ENCODE assay signal across 10 cellular contexts in genomic region chrX:70168238-70169188, GRCh38. TPM values are rescaled to one million over a fixed set of nuclear protein-coding genes. Genes with fewer than 3 reads are reported as not detected.
DNase-seq lines count a peak whose midpoint lies in the region; ATAC-seq, FAIRE-seq and TF ChIP-seq lines count a peak whose summit lies in the region.
"Had no signal": no experiment of that assay in that cellular context is flagged by ENCODE, and none has a peak within 500 bp of the region (broad histone marks: within the 10 kb centered on the region; RNA-seq: fewer than 3 reads in every experiment).

No MANE protein-coding gene starts in this region.

- peak overlapping the region in 1 of 4 donors; percentile 21 for H3K27ac ChIP-seq in body of pancreas
- no peak overlapping the region for H3K27ac ChIP-seq in gastrocnemius medialis

- 22 to 34% methylated on average over 8 to 11 of the region's 11 CpGs for WGBS in body of pancreas, 2 donors

- H3K36me3 ChIP-seq in body of pancreas (replicated peaks in 1 of 2; ENCODE audit: insufficient read depth in 1 of 2, low read depth in 2 of 2) (no peaks in the 10 kb centered on the region), gastrocnemius medialis (peaks cover 0 to 6% of the 10 kb centered on the region in 2 donors)

- H3K27me3 ChIP-seq in body of pancreas (no peaks in the 10 kb centered on the region), gastrocnemius medialis (no peaks in the 10 kb centered on the region)

- no peaks in the 10 kb centered on the region for H3K9me3 ChIP-seq in body of pancreas
- no peaks in the 10 kb centered on the region for H3K9me3 ChIP-seq in gastrocnemius medialis

- no peaks in the 10 kb centered on the region for H3K4me1 ChIP-seq in body of pancreas
- no peaks in the 10 kb centered on the region for H3K4me1 ChIP-seq in gastrocnemius medialis

- intact Hi-C loops in body of pancreas (cut with DNase I): no loop called here
- intact Hi-C loops in gastrocnemius medialis (cut with DNase I; ENCODE audit: low total_unique reads): no loop called here

- TF ChIP-seq CTCF in body of pancreas (IDR thresholded peaks at IDR 0.05) (no peak), gastrocnemius medialis (IDR thresholded peaks at IDR 0.05 in 4 of 5, conservative IDR thresholded peaks at IDR 0.05 in 1 of 5) (no peak)

- in situ Hi-C loops in gastrocnemius medialis (cut with MboI; ENCODE audit: low sequenced_read_pairs in 4 of 4): no loop called here

- DNase-seq in A172 (ENCODE audit: low spot score) (peak; percentile 62), HTR-8/SVneo (ENCODE audit: insufficient read length, low spot score) (peak; percentile 83), body of pancreas (peak in 2 of 4 donors; percentile 4 to 8), kidney tubule cell (ENCODE audit: low spot score) (peak; percentile 79), NCI-H187 treated with DMSO at 0.1 percent for 48 hours (lab: John Stamatoyannopoulos, UW) (no peak), gastrocnemius medialis (no peak)
- DNase-seq in stimulated activated CD4-positive, alpha-beta T cell treated with anti-CD3 and anti-CD28 coated beads, Interleukin-12 subunit alpha, Interleukin-12 subunit beta, amount 100 ng/mL, for 4 hours: no peak
- DNase-seq: activated naive CD4-positive, alpha-beta T cell treated with Interleukin-2 at 50 U/mL for 16 hours; CD4-positive, alpha-beta T cell had no signal

- peak; percentile 18 for ATAC-seq in body of pancreas
- no peak for ATAC-seq in gastrocnemius medialis
- ATAC-seq in HG03280 (IDR thresholded peaks at IDR 0.05; ENCODE audit: unreplicated experiment): no peak

- H3K4me3 ChIP-seq in body of pancreas (no peak overlapping the region), gastrocnemius medialis (no peak overlapping the region)

- peak; percentile 89 for FAIRE-seq in HTR-8/SVneo (lab: Jason Lieb, UNC)

- TF ChIP-seq POLR2A in body of pancreas (IDR thresholded peaks at IDR 0.05) (no peak), gastrocnemius medialis (IDR thresholded peaks at IDR 0.05) (no peak)

RNA-seq across cellular contexts. Expression of gene DGAT2L6, which starts 8.8 kb away (rescaled TPM):
- total RNA-seq in A172 (2014; rRNA removed; shearing (Covaris generic)): not detected in 2 replicates
- total RNA-seq in body of pancreas (not detected), gastrocnemius medialis (not detected)
- total RNA-seq: CD4-positive, alpha-beta T cell had no signal

RNA-seq across cellular contexts. Expression of gene IGBP1, which starts 35.3 kb away (rescaled TPM):
- 44.1 and 45.0 TPM in 2 replicates for total RNA-seq in A172 (2014; rRNA removed; shearing (Covaris generic))
- total RNA-seq in body of pancreas: 10 to 100 TPM; 39.9 to 64.1 TPM
- 100 to 1,000 TPM in 1 of 4 donors, 10 to 100 TPM in 3; 68.7 to 109 (median 75.1) TPM for total RNA-seq in gastrocnemius medialis

Comparison
In these comparisons a context has a peak if more than half of its experiments do, and no peak if none do; other contexts are left out.
1. DNase-seq: peak in A172 (single experiment), HTR-8/SVneo (single experiment) and kidney tubule cell (single experiment); none in NCI-H187 treated with DMSO at 0.1 percent for 48 hours (single experiment), gastrocnemius medialis (0 of 2) and stimulated activated CD4-positive, alpha-beta T cell treated with anti-CD3 and anti-CD28 coated beads, Interleukin-12 subunit alpha, Interleukin-12 subunit beta, amount 100 ng/mL, for 4 hours (single experiment).